9 cellular contexts compared by ENCODE assay signal in the genomic region with DNA sequence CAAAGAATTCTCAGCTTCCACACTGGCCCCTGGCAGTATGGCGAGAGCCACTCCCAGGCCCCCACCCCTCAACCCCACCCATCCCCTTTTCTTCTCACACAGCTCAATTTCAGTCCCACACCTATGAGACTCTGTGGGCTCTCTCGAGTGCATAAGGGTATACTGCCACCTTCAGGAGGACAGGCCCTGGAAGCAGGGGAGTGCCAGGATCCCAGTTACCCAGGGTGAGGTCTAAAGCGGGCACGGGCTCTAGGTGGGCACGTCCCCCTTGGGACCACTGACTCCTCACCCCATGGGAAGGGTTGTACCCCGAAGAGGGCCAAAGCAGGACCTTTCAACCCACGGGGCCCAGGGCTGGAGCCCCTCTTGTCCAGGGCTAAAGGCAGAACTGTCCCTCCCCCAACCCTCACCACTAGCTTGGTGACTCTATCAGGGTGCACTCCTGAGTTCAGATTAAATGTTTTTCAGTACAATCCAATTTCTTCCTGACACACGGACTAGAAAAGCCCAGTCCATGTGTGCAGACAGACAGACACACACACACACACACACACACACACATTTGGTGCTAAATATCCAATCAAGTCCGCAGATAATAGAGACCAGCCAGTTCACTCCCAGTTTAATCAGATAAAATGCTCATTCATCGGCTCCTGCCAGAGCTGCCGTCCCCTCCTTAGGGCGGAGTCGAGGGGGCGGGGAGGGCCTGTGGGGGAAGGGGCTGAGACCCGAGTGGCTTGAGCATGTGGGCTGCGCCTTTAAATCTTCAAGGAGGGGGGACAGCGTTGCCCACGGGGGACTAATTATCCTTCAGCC. TPM values are rescaled to one million over a fixed set of nuclear protein-coding genes. Genes with fewer than 3 reads are reported as not detected.
A peak's percentile ranks its signal among the peaks of the same experiment; 100 is the strongest.
DNase-seq lines count a peak whose midpoint lies in the region; ATAC-seq and TF ChIP-seq lines count a peak whose summit lies in the region.
"Had no signal": no experiment of that assay in that cellular context is flagged by ENCODE, and none has a peak within 500 bp of the region (broad histone marks: within the 10 kb centered on the region; RNA-seq: fewer than 3 reads in every experiment).

No MANE protein-coding gene starts in this region.

- TF ChIP-seq CTCF in MM.1S (IDR thresholded peaks at IDR 0.05; ENCODE audit: low read length): peak; percentile 51
- TF ChIP-seq CTCF in upper lobe of right lung (IDR thresholded peaks at IDR 0.05): peak; percentile 61

- H3K9ac ChIP-seq in MM.1S (ENCODE audit: low read length): no peak overlapping the region
- H3K9ac ChIP-seq: BLaER1 had no signal

- H3F3A ChIP-seq in MM.1S (ENCODE audit: insufficient read depth, low read length): no peaks in the 10 kb centered on the region

- H3K9me3 ChIP-seq in MM.1S (replicated peaks; ENCODE audit: insufficient read depth, low read length) (no peaks in the 10 kb centered on the region), SJCRH30 (replicated peaks) (no peaks in the 10 kb centered on the region), upper lobe of right lung (no peaks in the 10 kb centered on the region)
- H3K9me3 ChIP-seq: BLaER1 had no signal

- ATAC-seq in upper lobe of right lung (peak; percentile 62), HG02840 (IDR thresholded peaks at IDR 0.05; ENCODE audit: low FRiP score, unreplicated experiment) (no peak)

- H3K36me3 ChIP-seq in MM.1S (replicated peaks; ENCODE audit: insufficient read depth, low read length) (no peaks in the 10 kb centered on the region), SJCRH30 (no peaks in the 10 kb centered on the region), upper lobe of right lung (no peaks in the 10 kb centered on the region)
- H3K36me3 ChIP-seq: BLaER1 had no signal

- peak; percentile 59 for DNase-seq in NCI-H2196 (lab: John Stamatoyannopoulos, UW; ENCODE audit: unreplicated experiment)
- no peak for DNase-seq in NCI-H2196 treated with DMSO at 0.1 percent for 48 hours (lab: John Stamatoyannopoulos, UW; ENCODE audit: unreplicated experiment)
- DNase-seq in MM.1S: peak; percentile 38
- peak; percentile 69 to 84 for DNase-seq in SJCRH30
- peak; percentile 59 to 65 for DNase-seq in dermis microvascular lymphatic vessel endothelial cell (ENCODE audit: low read depth in 2 of 2)
- DNase-seq in lung microvascular endothelial cell (ENCODE audit: low read depth in 2 of 2): peak; percentile 66 to 79
- no peak for DNase-seq in upper lobe of right lung

- no peaks in the 10 kb centered on the region for H4K20me1 ChIP-seq in MM.1S (ENCODE audit: insufficient read depth, low read length)

- H3K27me3 ChIP-seq in MM.1S (replicated peaks; ENCODE audit: insufficient read depth, low read length) (peaks cover 97% of the 10 kb centered on the region), SJCRH30 (no peaks in the 10 kb centered on the region), upper lobe of right lung (peaks cover 53% of the 10 kb centered on the region)

- no peak overlapping the region for H3K4me2 ChIP-seq in MM.1S (ENCODE audit: low read depth, low read length)
- H3K4me2 ChIP-seq: BLaER1 had no signal

- no peaks in the 10 kb centered on the region for H3K9me2 ChIP-seq in MM.1S (replicated peaks; ENCODE audit: insufficient read depth, low read length)

- H3K4me3 ChIP-seq in MM.1S (ENCODE audit: low read length) (no peak overlapping the region), SJCRH30 (no peak overlapping the region), upper lobe of right lung (no peak overlapping the region)
- H3K4me3 ChIP-seq: BLaER1 had no signal

- no peaks in the 10 kb centered on the region for H3K4me1 ChIP-seq in MM.1S (ENCODE audit: low read length)
- peaks cover 52% of the 10 kb centered on the region for H3K4me1 ChIP-seq in SJCRH30
- H3K4me1 ChIP-seq in upper lobe of right lung: no peaks in the 10 kb centered on the region
- H3K4me1 ChIP-seq: BLaER1 had no signal

- intact Hi-C loops in upper lobe of right lung (cut with DNase I): no loop called here

- no peak overlapping the region for H2AFZ ChIP-seq in MM.1S (ENCODE audit: low read length)

- H3K27ac ChIP-seq in MM.1S (ENCODE audit: low read length) (no peak overlapping the region), SJCRH30 (no peak overlapping the region), upper lobe of right lung (no peak overlapping the region)
- H3K27ac ChIP-seq: BLaER1 had no signal

- no peaks in the 10 kb centered on the region for H3K79me2 ChIP-seq in MM.1S (ENCODE audit: low read length)

RNA-seq across cellular contexts. Expression of gene CYP11A1, which starts 59.4 kb away (rescaled TPM):
- not detected in 2 replicates for total RNA-seq in SJCRH30 (2014; rRNA removed; shearing (Covaris generic))
- not detected in 2 replicates for total RNA-seq in dermis microvascular lymphatic vessel endothelial cell
- not detected in 2 replicates for total RNA-seq in lung microvascular endothelial cell
- 1.1 TPM for total RNA-seq in upper lobe of right lung

Comparison
In these comparisons a context has a peak if more than half of its experiments do, and no peak if none do; other contexts are left out.
1. DNase-seq: peak in NCI-H2196 (single experiment), MM.1S (single experiment), SJCRH30 (2 of 2), dermis microvascular lymphatic vessel endothelial cell (2 of 2) and lung microvascular endothelial cell (2 of 2); none in NCI-H2196 treated with DMSO at 0.1 percent for 48 hours (single experiment) and upper lobe of right lung (single experiment).